ENCODE assay signal across 1 cellular context in the genomic region with DNA sequence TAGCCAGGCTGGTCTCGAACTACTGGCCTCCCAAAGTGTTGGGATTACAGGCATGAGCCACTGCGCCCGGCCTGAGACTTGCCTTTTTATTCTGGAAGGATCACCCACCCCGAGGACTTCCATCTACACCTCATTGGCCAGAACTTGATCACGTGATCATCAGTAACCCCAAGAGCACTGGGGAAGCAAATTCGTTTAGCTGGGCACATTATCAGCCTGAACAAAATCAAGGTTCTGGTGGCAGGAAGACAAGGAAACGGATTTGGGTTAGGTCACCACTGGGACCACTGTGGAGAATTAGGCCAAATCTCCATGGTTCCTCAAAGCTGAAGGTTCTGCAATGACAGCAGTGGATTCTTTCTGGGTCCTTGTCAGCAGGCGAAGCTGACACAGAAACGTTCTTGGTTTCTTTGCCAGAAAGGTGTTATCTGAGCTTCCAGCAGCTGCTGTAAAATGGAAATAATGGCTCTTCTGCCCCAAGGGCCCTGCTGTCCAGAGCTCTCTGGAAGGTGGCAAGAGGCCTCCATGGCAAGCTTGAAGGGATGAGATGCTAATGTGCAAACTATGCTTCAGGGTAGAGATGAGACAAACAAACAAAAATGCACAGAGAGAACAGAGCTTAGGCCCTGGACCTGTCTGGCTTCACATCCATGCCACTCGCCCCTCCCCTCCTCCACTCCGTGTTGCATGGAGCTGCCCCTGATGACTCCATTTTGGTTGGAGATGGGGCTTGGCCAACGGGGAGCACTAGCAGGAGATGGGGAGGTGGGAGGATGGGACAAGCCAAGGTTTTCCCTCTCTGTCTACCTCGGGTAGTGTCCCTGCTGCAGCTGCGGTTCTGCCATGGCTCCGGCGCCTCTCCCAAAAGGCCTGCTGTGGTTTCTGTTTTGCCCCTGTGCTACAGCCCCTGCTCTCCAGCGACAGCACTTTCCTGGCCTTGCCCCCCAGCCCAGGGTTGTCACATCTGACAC.
TF ChIP-seq lines count a peak whose summit lies in the region.

No MANE protein-coding gene starts in this region.

TF ChIP-seq in GM12878, 131 proteins besides CTCF, POLR2A, EP300 and RAD21:
- TF ChIP-seq, protein P1, sequence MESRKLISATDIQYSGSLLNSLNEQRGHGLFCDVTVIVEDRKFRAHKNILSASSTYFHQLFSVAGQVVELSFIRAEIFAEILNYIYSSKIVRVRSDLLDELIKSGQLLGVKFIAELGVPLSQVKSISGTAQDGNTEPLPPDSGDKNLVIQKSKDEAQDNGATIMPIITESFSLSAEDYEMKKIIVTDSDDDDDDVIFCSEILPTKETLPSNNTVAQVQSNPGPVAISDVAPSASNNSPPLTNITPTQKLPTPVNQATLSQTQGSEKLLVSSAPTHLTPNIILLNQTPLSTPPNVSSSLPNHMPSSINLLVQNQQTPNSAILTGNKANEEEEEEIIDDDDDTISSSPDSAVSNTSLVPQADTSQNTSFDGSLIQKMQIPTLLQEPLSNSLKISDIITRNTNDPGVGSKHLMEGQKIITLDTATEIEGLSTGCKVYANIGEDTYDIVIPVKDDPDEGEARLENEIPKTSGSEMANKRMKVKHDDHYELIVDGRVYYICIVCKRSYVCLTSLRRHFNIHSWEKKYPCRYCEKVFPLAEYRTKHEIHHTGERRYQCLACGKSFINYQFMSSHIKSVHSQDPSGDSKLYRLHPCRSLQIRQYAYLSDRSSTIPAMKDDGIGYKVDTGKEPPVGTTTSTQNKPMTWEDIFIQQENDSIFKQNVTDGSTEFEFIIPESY (IDR thresholded peaks at IDR 0.05): no peak
- TF ChIP-seq RBBP5 (conservative IDR thresholded peaks at IDR 0.05) (no peak), RAD51 (IDR thresholded peaks at IDR 0.05) (peak; percentile 48; the same call in 1 of the 2 replicates), KAT2A (conservative IDR thresholded peaks at IDR 0.05; ENCODE audit: control insufficient read depth, low read depth, low read length) (no peak)
TF ChIP-seq in GM12878: peak in this region for 1.
